ENCODE assay signal across 8 cellular contexts in genomic region chr12:64780220-64780530, GRCh38. TPM values are rescaled to one million over a fixed set of nuclear protein-coding genes. Genes with fewer than 3 reads are reported as not detected.
DNase-seq lines count a peak whose midpoint lies in the region; ATAC-seq, FAIRE-seq and TF ChIP-seq lines count a peak whose summit lies in the region.

No MANE protein-coding gene starts in this region.

- no peaks in the 10 kb centered on the region; the same call in 1 of the 2 replicates for H3K79me2 ChIP-seq in KMS-11 (ENCODE audit: insufficient read depth, low read depth)

- peak overlapping the region; percentile 59; the same call in 1 of the 2 replicates for H3K9ac ChIP-seq in KMS-11

- H3K27ac ChIP-seq in KMS-11: no peak overlapping the region
- peak overlapping the region in 2 of 59 donors; percentile 33 to 67 for H3K27ac ChIP-seq in dorsolateral prefrontal cortex

- intact Hi-C loops in dorsolateral prefrontal cortex (cut with DNase I): no loop called here

- H2AFZ ChIP-seq in KMS-11 (ENCODE audit: low read depth): peak overlapping the region; percentile 85
- peak overlapping the region; percentile 97 for H2AFZ ChIP-seq in neuron (ENCODE audit: low read depth, low read length)

- H3K9me3 ChIP-seq in neuron (ENCODE audit: low read length): no peaks in the 10 kb centered on the region

- FAIRE-seq in D721Med (lab: Jason Lieb, UNC): no peak

- H3K27me3 ChIP-seq in KMS-11 (ENCODE audit: insufficient read depth, low read depth) (peaks cover 9% of the 10 kb centered on the region; the same call in 1 of the 2 replicates), dorsolateral prefrontal cortex (peaks cover 0 to 22% (median 0%) of the 10 kb centered on the region in 45 donors), neuron (ENCODE audit: insufficient read depth, low read length) (peaks cover 39% of the 10 kb centered on the region)

- peak overlapping the region; percentile 32 for H3K4me2 ChIP-seq in KMS-11

- no peak for ATAC-seq in GM19463 (IDR thresholded peaks at IDR 0.05; ENCODE audit: unreplicated experiment)

- TF ChIP-seq CTCF in D721Med (IDR thresholded peaks at IDR 0.05; ENCODE audit: insufficient read depth, missing control alignments) (no peak), KMS-11 (conservative IDR thresholded peaks at IDR 0.05; ENCODE audit: low read depth, low read length) (no peak), dorsolateral prefrontal cortex (IDR thresholded peaks at IDR 0.05 in 54 of 56, conservative IDR thresholded peaks at IDR 0.05 in 2 of 56; ENCODE audit: low read depth in 1 of 56, partially characterized antibody in 56 of 56) (no peak)

- H3K4me1 ChIP-seq in KMS-11 (ENCODE audit: low read depth, poor library complexity, severe bottlenecking) (peaks cover 7% of the 10 kb centered on the region), neuron (ENCODE audit: insufficient read depth, low read length) (peaks cover 17% of the 10 kb centered on the region)

- peak; percentile 23 for DNase-seq in D721Med (ENCODE audit: insufficient read length, low spot score)
- no peak for DNase-seq in dorsolateral prefrontal cortex
- DNase-seq in cerebellum (ENCODE audit: low spot score): no peak
- DNase-seq in dedifferentiated amniotic fluid mesenchymal stem cell (ENCODE audit: extremely low spot score): no peak
- DNase-seq in activated naive CD4-positive, alpha-beta T cell treated with anti-CD3 and anti-CD28 coated beads, Interleukin-2, amount 50 U/mL, for 16 hours: no peak

- no peaks in the 10 kb centered on the region for H3K36me3 ChIP-seq in KMS-11 (ENCODE audit: insufficient read depth)
- no peaks in the 10 kb centered on the region for H3K36me3 ChIP-seq in neuron (ENCODE audit: insufficient read depth, low read length)

- H3K4me3 ChIP-seq in KMS-11 (IDR thresholded peaks at IDR 0.05; ENCODE audit: insufficient read depth, low read depth, low read length) (no peak overlapping the region), dorsolateral prefrontal cortex (peak overlapping the region; percentile 40 to 76 (median 62)), neuron (ENCODE audit: low read length) (peak overlapping the region; percentile 30)

- H4K20me1 ChIP-seq in KMS-11 (ENCODE audit: insufficient read depth): no peaks in the 10 kb centered on the region

RNA-seq across cellular contexts. Expression of gene GNS, which starts 21.0 kb away (rescaled TPM):
- 10 to 100 TPM; 36.2 to 59.3 (median 44.6) TPM for total RNA-seq in dorsolateral prefrontal cortex
- total RNA-seq in cerebellum: 49.3 TPM

RNA-seq across cellular contexts. Expression of gene TBC1D30, which starts 44.3 kb away (rescaled TPM):
- 10 to 100 TPM in 119 of 120 experiments, 1 to 10 TPM in 1; 7.2 to 44.2 (median 29.7) TPM for total RNA-seq in dorsolateral prefrontal cortex
- total RNA-seq in cerebellum: 30.9 TPM
